In the genomic region with DNA sequence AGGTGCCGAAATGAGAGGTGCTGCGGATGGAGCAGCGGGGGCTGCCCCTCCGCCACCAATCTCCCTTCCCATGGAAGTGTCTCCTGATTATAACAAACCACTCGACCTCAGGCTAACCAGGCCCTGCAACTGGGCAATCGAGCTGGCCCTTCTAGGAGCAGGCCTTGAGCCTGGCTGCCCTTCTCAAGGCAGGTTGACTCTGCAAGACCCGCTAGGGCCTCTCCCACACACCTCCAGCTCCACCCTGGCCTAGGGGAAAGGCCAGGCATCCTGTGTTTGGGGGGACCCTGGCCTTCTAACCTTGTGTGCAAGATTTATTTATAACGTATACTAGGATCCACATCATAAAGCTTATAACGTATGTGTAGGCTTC, we compare ENCODE assay signal across 19 cellular contexts.
DNase-seq lines count a peak whose midpoint lies in the region; ATAC-seq and TF ChIP-seq lines count a peak whose summit lies in the region.
"Had no signal": no experiment of that assay in that cellular context is flagged by ENCODE, and none has a peak within 500 bp of the region (broad histone marks: within the 10 kb centered on the region; RNA-seq: fewer than 3 reads in every experiment).

No MANE protein-coding gene starts in this region.

- H3K9me3 ChIP-seq in WERI-Rb-1 (ENCODE audit: severe bottlenecking) = peaks cover 23% of the 10 kb centered on the region
- H3K9me3 ChIP-seq: spleen had no signal

- peaks cover 14% of the 10 kb centered on the region for H3K27me3 Mint-ChIP-seq in nephron progenitor cell (ENCODE audit: low read depth, poor library complexity)
- H3K27me3 Mint-ChIP-seq: activated CD4-positive, alpha-beta T cell treated with anti-CD3 and anti-CD28 coated beads for 36 hours; activated naive CD8-positive, alpha-beta T cell had no signal

- H3K4me3 Mint-ChIP-seq in nephron progenitor cell = no peak overlapping the region
- H3K4me3 Mint-ChIP-seq: activated CD4-positive, alpha-beta T cell treated with anti-CD3 and anti-CD28 coated beads for 36 hours; activated naive CD8-positive, alpha-beta T cell had no signal

- H3K4me1 Mint-ChIP-seq in nephron progenitor cell = peaks cover 47% of the 10 kb centered on the region

- no peaks in the 10 kb centered on the region for H3K36me3 Mint-ChIP-seq in nephron progenitor cell (ENCODE audit: low read depth)
- H3K36me3 Mint-ChIP-seq: activated naive CD8-positive, alpha-beta T cell had no signal

- no peak for DNase-seq in HEK293T (ENCODE audit: extremely low spot score)
- no peak for DNase-seq in WERI-Rb-1
- no peak for DNase-seq in nephron progenitor cell
- no peak for DNase-seq in Kasumi-1 (lab: John Stamatoyannopoulos, UW)
- DNase-seq in activated CD4-positive, alpha-beta T cell treated with anti-CD3 and anti-CD28 coated beads, Interleukin-2, amount 50 U/mL, for 4 hours = no peak
- DNase-seq: activated CD4-positive, alpha-beta T cell treated with anti-CD3 and anti-CD28 coated beads for 36 hours; GM23248; left ventricle myocardium superior; NCI-H1436; NCI-H510A; spleen; stimulated activated CD4-positive, alpha-beta T cell treated with anti-CD3 and anti-CD28 coated beads, Interleukin-4, amount 100 ng/mL, for 4 hours; stomach; trophoblast cell had no signal

- H3K4me3 ChIP-seq in WERI-Rb-1 (ENCODE audit: low read depth, low read length) = no peak overlapping the region
- H3K4me3 ChIP-seq: GM23248, spleen, stomach had no signal

- ATAC-seq in GM21576 (IDR thresholded peaks at IDR 0.05; ENCODE audit: unreplicated experiment) = no peak
- no peak for ATAC-seq in HG03095 (IDR thresholded peaks at IDR 0.05; ENCODE audit: unreplicated experiment)
- ATAC-seq: activated CD4-positive, alpha-beta T cell treated with anti-CD3 and anti-CD28 coated beads for 36 hours; left ventricle myocardium superior; Right ventricle myocardium inferior had no signal

- H3K36me3 ChIP-seq in WERI-Rb-1 = no peaks in the 10 kb centered on the region
- H3K36me3 ChIP-seq: spleen, stomach had no signal

- H3K27me3 ChIP-seq in WERI-Rb-1 (ENCODE audit: insufficient read depth, low read depth, severe bottlenecking) = peaks cover 55% of the 10 kb centered on the region

- peak overlapping the region; percentile 98 for H3K27ac ChIP-seq in 22Rv1
- peak overlapping the region; percentile 93 for H3K27ac ChIP-seq in WERI-Rb-1
- H3K27ac ChIP-seq: GM23248 had no signal

- TF ChIP-seq CTCF in 22Rv1 (IDR thresholded peaks at IDR 0.05) (no peak), WERI-Rb-1 (IDR thresholded peaks at IDR 0.05; ENCODE audit: low read depth, low read length) (no peak), nephron progenitor cell (IDR thresholded peaks at IDR 0.05) (no peak)

- peaks cover 12% of the 10 kb centered on the region for H3K9me3 Mint-ChIP-seq in nephron progenitor cell

- peak overlapping the region; percentile 29 for H3K27ac Mint-ChIP-seq in nephron progenitor cell
- H3K27ac Mint-ChIP-seq: activated CD4-positive, alpha-beta T cell treated with anti-CD3 and anti-CD28 coated beads for 36 hours; activated naive CD8-positive, alpha-beta T cell had no signal

- CTCF ChIA-PET in HEK293T (lab: Yijun Ruan, JAX) = no interaction called here

- POLR2A ChIA-PET in HEK293T (lab: Yijun Ruan, JAX) = interaction anchor here (0.6 to 4.5 kb wide), 5 partner anchors 44 to 161 kb away, joined by 3 to 24 read pairs (median 5); no protein-coding TSS in a partner anchor

TF ChIP-seq in HEK293T, 16 proteins besides CTCF, POLR2A, EP300 and RAD21:
- TF ChIP-seq HDGF (IDR thresholded peaks at IDR 0.05; ENCODE audit: borderline replicate concordance) (0 out of 2 replicates have a peak, but pooled peaks have one; percentile 28), LEF1 (IDR thresholded peaks at IDR 0.05; ENCODE audit: borderline replicate concordance) (no peak)
TF ChIP-seq in HEK293T: peak in this region for 1.
